Comparison of ENCODE assay signal across 24 cellular contexts in genomic region chr5:31898246-31898645, GRCh38.
DNase-seq lines count a peak whose midpoint lies in the region; ATAC-seq and TF ChIP-seq lines count a peak whose summit lies in the region.
"Had no signal": no experiment of that assay in that cellular context is flagged by ENCODE, and none has a peak within 500 bp of the region (broad histone marks: within the 10 kb centered on the region; RNA-seq: fewer than 3 reads in every experiment).

No MANE protein-coding gene starts in this region.

- H3K27ac ChIP-seq in SJCRH30: no peak overlapping the region
- H3K27ac ChIP-seq: BLaER1 had no signal

- CTCF ChIA-PET in MCF 10A (lab: Yijun Ruan, JAX): interaction anchor here (0.6 to 1.3 kb wide), 5 partner anchors 11 to 165 kb away, joined by 3 to 5 read pairs (median 3); no protein-coding TSS in a partner anchor

- H3K27ac Mint-ChIP-seq in nephron progenitor cell (peak overlapping the region; percentile 29), MCF 10A (ENCODE audit: low read depth, unreplicated experiment) (no peak overlapping the region)
- H3K27ac Mint-ChIP-seq: CD4-positive, CD25-positive, alpha-beta regulatory T cell; HFFc6; T-cell had no signal

- peaks cover 11% of the 10 kb centered on the region for H3K4me1 Mint-ChIP-seq in nephron progenitor cell
- no peaks in the 10 kb centered on the region for H3K4me1 Mint-ChIP-seq in MCF 10A (ENCODE audit: insufficient read depth, unreplicated experiment)
- H3K4me1 Mint-ChIP-seq: CD4-positive, CD25-positive, alpha-beta regulatory T cell; T-cell had no signal

- intact Hi-C loops in MCF 10A (cut with micrococcal nuclease): no loop called here

- H3K9me3 Mint-ChIP-seq in nephron progenitor cell (peaks cover 22% of the 10 kb centered on the region), MCF 10A (ENCODE audit: unreplicated experiment) (no peaks in the 10 kb centered on the region)
- H3K9me3 Mint-ChIP-seq: CD4-positive, CD25-positive, alpha-beta regulatory T cell; HFFc6; T-cell had no signal

- H3K36me3 Mint-ChIP-seq in nephron progenitor cell (ENCODE audit: low read depth) (peaks cover 8% of the 10 kb centered on the region), MCF 10A (ENCODE audit: insufficient read depth, unreplicated experiment) (no peaks in the 10 kb centered on the region)
- H3K36me3 Mint-ChIP-seq: CD4-positive, CD25-positive, alpha-beta regulatory T cell; T-cell had no signal

- H3K36me3 ChIP-seq in SJCRH30: no peaks in the 10 kb centered on the region
- H3K36me3 ChIP-seq: BLaER1 had no signal

- no peak overlapping the region for H3K4me3 ChIP-seq in SJCRH30
- H3K4me3 ChIP-seq: BLaER1 had no signal

- H3K4me1 ChIP-seq in SJCRH30: peaks cover 7% of the 10 kb centered on the region
- H3K4me1 ChIP-seq: BLaER1 had no signal

- no peak for ATAC-seq in HG03565 (IDR thresholded peaks at IDR 0.05; ENCODE audit: unreplicated experiment)
- ATAC-seq: PC-3, SK-N-SH treated with all-trans-retinoic acid at 6 μM for 48 hours, T-cell had no signal

- TF ChIP-seq CTCF in nephron progenitor cell (IDR thresholded peaks at IDR 0.05) (no peak), MCF 10A (IDR thresholded peaks at IDR 0.05; ENCODE audit: unreplicated experiment) (no peak)

- DNase-seq in NCI-H748 (lab: John Stamatoyannopoulos, UW; ENCODE audit: unreplicated experiment) (peak; percentile 57), NCI-H748 treated with DMSO at 0.1 percent for 48 hours (lab: John Stamatoyannopoulos, UW) (no peak), SJCRH30 (peak; percentile 77 to 90), nephron progenitor cell (no peak), SW480 (ENCODE audit: low spot score) (no peak), MCF 10A (ENCODE audit: unreplicated experiment) (no peak)
- DNase-seq in activated CD8-positive, alpha-beta memory T cell treated with anti-CD3 and anti-CD28 coated beads, Interleukin-2, amount 50 U/mL, for 48 hours: no peak
- DNase-seq: CD4-positive, CD25-positive, alpha-beta regulatory T cell; H7; HFFc6; KG1; NCI-H1048; NCI-H1417; NCI-H1694; NCI-H2081; NCI-H2171 treated with DMSO at 0.1 percent for 48 hours; NCI-H446 treated with DMSO at 0.1 percent for 48 hours; NCI-H69; NK-92 treated with Interleukin-12 subunit alpha and Interleukin-12 subunit beta, amount 100 ng/mL, for 24 hours; PC-3; T-cell had no signal

- H3K27me3 Mint-ChIP-seq in nephron progenitor cell (ENCODE audit: low read depth, poor library complexity) (peaks cover 16% of the 10 kb centered on the region), MCF 10A (ENCODE audit: insufficient read depth, unreplicated experiment) (no peaks in the 10 kb centered on the region)

- peaks cover 2% of the 10 kb centered on the region; the same call in 1 of the 2 replicates for H3K9me3 ChIP-seq in SJCRH30 (replicated peaks)
- H3K9me3 ChIP-seq: BLaER1 had no signal

- POLR2A ChIA-PET in MCF 10A (lab: Yijun Ruan, JAX): interaction anchor here (0.6 to 0.8 kb wide), 2 partner anchors 39 to 176 kb away, joined by 3 read pairs; no protein-coding TSS in a partner anchor

- H3K4me3 Mint-ChIP-seq in nephron progenitor cell (no peak overlapping the region), MCF 10A (ENCODE audit: unreplicated experiment) (no peak overlapping the region)
- H3K4me3 Mint-ChIP-seq: CD4-positive, CD25-positive, alpha-beta regulatory T cell; HFFc6; T-cell had no signal

- H3K27me3 ChIP-seq in SJCRH30: no peaks in the 10 kb centered on the region
- H3K27me3 ChIP-seq: BLaER1 had no signal

- BruUV-seq in MCF 10A (replicated peaks; lab: Mats Ljungman, UMichigan): no TSS peak

Comparison
In these comparisons a context has a peak if more than half of its experiments do, and no peak if none do; other contexts are left out.
1. DNase-seq: peak in NCI-H748 (single experiment) and SJCRH30 (2 of 2); none in NCI-H748 treated with DMSO at 0.1 percent for 48 hours (single experiment), nephron progenitor cell (single experiment), SW480 (single experiment), activated CD8-positive, alpha-beta memory T cell treated with anti-CD3 and anti-CD28 coated beads, Interleukin-2, amount 50 U/mL, for 48 hours (single experiment) and MCF 10A (single experiment).